Comparison of ENCODE assay signal across 1 cellular context in genomic region chr15:63288342-63288741, GRCh38.
TF ChIP-seq lines count a peak whose summit lies in the region.

No MANE protein-coding gene starts in this region.

TF ChIP-seq in GM23338, 12 proteins besides CTCF, POLR2A, EP300 and RAD21 (continued from another document):
- TF ChIP-seq ZNF462 (CRISPR knock-in tag; IDR thresholded peaks at IDR 0.05), result no peak
- no peak for TF ChIP-seq ZNF114 (CRISPR knock-in tag; IDR thresholded peaks at IDR 0.05)
- no peak for TF ChIP-seq ETS1 (IDR thresholded peaks at IDR 0.05)
- no peak for TF ChIP-seq EZH2 (IDR thresholded peaks at IDR 0.05; ENCODE audit: low read depth, unreplicated experiment)
- TF ChIP-seq EZH2phosphoT487 (IDR thresholded peaks at IDR 0.05; ENCODE audit: unreplicated experiment), result no peak
- no peak for TF ChIP-seq ZNF331 (CRISPR knock-in tag; IDR thresholded peaks at IDR 0.05; ENCODE audit: low read depth)
- TF ChIP-seq JUNB (IDR thresholded peaks at IDR 0.05; ENCODE audit: unreplicated experiment), result no peak
- TF ChIP-seq STAT1 (IDR thresholded peaks at IDR 0.05; ENCODE audit: unreplicated experiment), result no peak
